1 cellular context compared by ENCODE assay signal in the genomic region with DNA sequence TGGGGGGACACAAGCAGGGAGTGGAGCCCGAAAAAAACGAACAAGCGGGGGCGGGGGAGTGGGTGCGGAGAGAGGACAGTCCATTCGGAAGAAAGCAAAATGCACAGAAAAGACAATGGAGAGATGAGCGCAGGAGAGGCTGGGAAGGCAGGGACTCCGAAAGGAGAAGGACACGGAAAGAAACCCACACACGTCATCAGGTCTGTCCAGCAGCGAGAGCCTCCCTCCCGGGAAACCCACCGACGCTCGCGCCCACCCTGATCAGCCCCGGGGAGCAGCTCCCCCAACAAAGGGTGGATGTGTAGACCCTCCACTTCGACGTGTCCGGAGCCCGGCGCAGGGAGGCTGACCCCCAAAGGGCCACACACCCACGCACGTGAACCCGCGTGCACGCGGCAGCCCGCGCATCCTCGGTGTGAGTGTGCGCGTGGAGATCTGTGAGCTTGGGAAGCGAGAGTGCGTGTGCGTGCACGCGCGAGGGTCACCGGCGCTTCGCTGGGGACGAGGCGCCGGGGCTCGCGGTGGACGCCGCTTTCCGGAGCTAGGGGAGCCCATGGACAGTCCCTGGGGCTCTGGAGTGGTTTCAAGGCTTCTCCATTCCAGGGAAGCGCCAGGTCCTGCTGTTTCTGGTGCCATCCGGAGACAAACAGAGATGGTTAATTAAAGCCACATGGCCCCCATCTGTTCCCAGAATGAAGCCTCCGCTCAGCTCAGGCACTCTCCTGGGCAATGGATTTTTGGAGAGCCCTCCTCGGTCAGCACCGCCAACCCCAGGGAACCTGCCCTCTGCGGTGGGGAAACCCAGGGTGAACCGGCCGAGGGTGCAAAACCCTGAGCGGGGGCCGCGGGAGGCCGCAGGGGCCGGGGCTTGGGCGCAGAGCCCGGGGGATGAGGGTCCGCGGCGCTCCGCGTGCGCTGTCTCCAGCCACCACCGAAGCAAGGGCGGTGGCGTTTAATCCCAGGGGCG.
TF ChIP-seq lines count a peak whose summit lies in the region.

No MANE protein-coding gene starts in this region.

TF ChIP-seq in SK-N-SH treated with all-trans-retinoic acid at 6 μM for 48 hours, 23 proteins besides CTCF, POLR2A, EP300 and RAD21 (continued from another document):
- TF ChIP-seq, protein P1, sequence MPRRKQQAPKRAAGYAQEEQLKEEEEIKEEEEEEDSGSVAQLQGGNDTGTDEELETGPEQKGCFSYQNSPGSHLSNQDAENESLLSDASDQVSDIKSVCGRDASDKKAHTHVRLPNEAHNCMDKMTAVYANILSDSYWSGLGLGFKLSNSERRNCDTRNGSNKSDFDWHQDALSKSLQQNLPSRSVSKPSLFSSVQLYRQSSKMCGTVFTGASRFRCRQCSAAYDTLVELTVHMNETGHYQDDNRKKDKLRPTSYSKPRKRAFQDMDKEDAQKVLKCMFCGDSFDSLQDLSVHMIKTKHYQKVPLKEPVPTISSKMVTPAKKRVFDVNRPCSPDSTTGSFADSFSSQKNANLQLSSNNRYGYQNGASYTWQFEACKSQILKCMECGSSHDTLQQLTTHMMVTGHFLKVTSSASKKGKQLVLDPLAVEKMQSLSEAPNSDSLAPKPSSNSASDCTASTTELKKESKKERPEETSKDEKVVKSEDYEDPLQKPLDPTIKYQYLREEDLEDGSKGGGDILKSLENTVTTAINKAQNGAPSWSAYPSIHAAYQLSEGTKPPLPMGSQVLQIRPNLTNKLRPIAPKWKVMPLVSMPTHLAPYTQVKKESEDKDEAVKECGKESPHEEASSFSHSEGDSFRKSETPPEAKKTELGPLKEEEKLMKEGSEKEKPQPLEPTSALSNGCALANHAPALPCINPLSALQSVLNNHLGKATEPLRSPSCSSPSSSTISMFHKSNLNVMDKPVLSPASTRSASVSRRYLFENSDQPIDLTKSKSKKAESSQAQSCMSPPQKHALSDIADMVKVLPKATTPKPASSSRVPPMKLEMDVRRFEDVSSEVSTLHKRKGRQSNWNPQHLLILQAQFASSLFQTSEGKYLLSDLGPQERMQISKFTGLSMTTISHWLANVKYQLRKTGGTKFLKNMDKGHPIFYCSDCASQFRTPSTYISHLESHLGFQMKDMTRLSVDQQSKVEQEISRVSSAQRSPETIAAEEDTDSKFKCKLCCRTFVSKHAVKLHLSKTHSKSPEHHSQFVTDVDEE (CRISPR knock-in tag; IDR thresholded peaks at IDR 0.05) = peak; percentile 71; the same call in 1 of the 2 replicates
- TF ChIP-seq TCF4 (CRISPR knock-in tag; IDR thresholded peaks at IDR 0.05; ENCODE audit: borderline replicate concordance) = peak; percentile 94
- no peak for TF ChIP-seq ARNTL (CRISPR knock-in tag; IDR thresholded peaks at IDR 0.05; ENCODE audit: borderline replicate concordance, low read depth)
- TF ChIP-seq BACH2 (CRISPR knock-in tag; IDR thresholded peaks at IDR 0.05; ENCODE audit: borderline replicate concordance) = peak; percentile 3; the same call in 1 of the 2 replicates
- TF ChIP-seq ZFP30 (CRISPR knock-in tag; IDR thresholded peaks at IDR 0.05) = no peak
- TF ChIP-seq RARB (CRISPR knock-in tag; IDR thresholded peaks at IDR 0.05) = no peak
- no peak for TF ChIP-seq ZNF8 (CRISPR knock-in tag; IDR thresholded peaks at IDR 0.05)
- TF ChIP-seq, protein P2, sequence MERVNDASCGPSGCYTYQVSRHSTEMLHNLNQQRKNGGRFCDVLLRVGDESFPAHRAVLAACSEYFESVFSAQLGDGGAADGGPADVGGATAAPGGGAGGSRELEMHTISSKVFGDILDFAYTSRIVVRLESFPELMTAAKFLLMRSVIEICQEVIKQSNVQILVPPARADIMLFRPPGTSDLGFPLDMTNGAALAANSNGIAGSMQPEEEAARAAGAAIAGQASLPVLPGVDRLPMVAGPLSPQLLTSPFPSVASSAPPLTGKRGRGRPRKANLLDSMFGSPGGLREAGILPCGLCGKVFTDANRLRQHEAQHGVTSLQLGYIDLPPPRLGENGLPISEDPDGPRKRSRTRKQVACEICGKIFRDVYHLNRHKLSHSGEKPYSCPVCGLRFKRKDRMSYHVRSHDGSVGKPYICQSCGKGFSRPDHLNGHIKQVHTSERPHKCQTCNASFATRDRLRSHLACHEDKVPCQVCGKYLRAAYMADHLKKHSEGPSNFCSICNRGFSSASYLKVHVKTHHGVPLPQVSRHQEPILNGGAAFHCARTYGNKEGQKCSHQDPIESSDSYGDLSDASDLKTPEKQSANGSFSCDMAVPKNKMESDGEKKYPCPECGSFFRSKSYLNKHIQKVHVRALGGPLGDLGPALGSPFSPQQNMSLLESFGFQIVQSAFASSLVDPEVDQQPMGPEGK (CRISPR knock-in tag; IDR thresholded peaks at IDR 0.05; ENCODE audit: borderline replicate concordance) = no peak
- no peak for TF ChIP-seq ISL1 (CRISPR knock-in tag; IDR thresholded peaks at IDR 0.05)
- 0 out of 2 replicates have a peak, but pooled peaks have one; percentile 38 for TF ChIP-seq ZNF70 (CRISPR knock-in tag; IDR thresholded peaks at IDR 0.05)
